Comparison of ENCODE assay signal across 2 cellular contexts in genomic region chr11:1853376-1854131, GRCh38.
TF ChIP-seq lines count a peak whose summit lies in the region.

No MANE protein-coding gene starts in this region.

TF ChIP-seq in liver, 16 proteins besides CTCF, POLR2A, EP300 and RAD21:
- no peak for TF ChIP-seq YY1 (IDR thresholded peaks at IDR 0.05)
- TF ChIP-seq RXRA (IDR thresholded peaks at IDR 0.05) = no peak
- TF ChIP-seq TAF1 (conservative IDR thresholded peaks at IDR 0.05) = no peak
- no peak for TF ChIP-seq REST (IDR thresholded peaks at IDR 0.05)
- TF ChIP-seq JUND (IDR thresholded peaks at IDR 0.05) = no peak
- TF ChIP-seq GABPA (IDR thresholded peaks at IDR 0.05 in 1 of 2, conservative IDR thresholded peaks at IDR 0.05 in 1 of 2) = no peak
- TF ChIP-seq MAX (IDR thresholded peaks at IDR 0.05) = no peak
- TF ChIP-seq SP1 (IDR thresholded peaks at IDR 0.05) = no peak
- no peak for TF ChIP-seq EGR1 (IDR thresholded peaks at IDR 0.05; ENCODE audit: low read depth in 2 of 2)
- TF ChIP-seq HNF4G (IDR thresholded peaks at IDR 0.05) = no peak
- no peak for TF ChIP-seq FOXA1 (IDR thresholded peaks at IDR 0.05)
- no peak for TF ChIP-seq FOXA2 (IDR thresholded peaks at IDR 0.05)
- TF ChIP-seq NR2F2 (IDR thresholded peaks at IDR 0.05) = no peak
- TF ChIP-seq ZBTB33 (IDR thresholded peaks at IDR 0.05) = no peak
- TF ChIP-seq HNF4A (conservative IDR thresholded peaks at IDR 0.05) = no peak
- no peak for TF ChIP-seq ATF3 (IDR thresholded peaks at IDR 0.05)

TF ChIP-seq in HepG2, 621 proteins besides CTCF, POLR2A, EP300 and RAD21:
- TF ChIP-seq SPEN (CRISPR knock-in tag; IDR thresholded peaks at IDR 0.05; ENCODE audit: low read depth) (no peak), RARA (CRISPR knock-in tag; IDR thresholded peaks at IDR 0.05) (no peak), NCOA1 (CRISPR knock-in tag; IDR thresholded peaks at IDR 0.05) (no peak), ZNF121 (CRISPR knock-in tag; IDR thresholded peaks at IDR 0.05) (no peak), TBP (CRISPR knock-in tag; IDR thresholded peaks at IDR 0.05) (no peak), ZSCAN21 (CRISPR knock-in tag; IDR thresholded peaks at IDR 0.05; ENCODE audit: borderline replicate concordance) (no peak), CHD4 (IDR thresholded peaks at IDR 0.05; ENCODE audit: borderline replicate concordance, low read length) (no peak), ZFP36L1 (CRISPR knock-in tag; IDR thresholded peaks at IDR 0.05) (no peak), MYC (CRISPR knock-in tag; IDR thresholded peaks at IDR 0.05; ENCODE audit: borderline replicate concordance) (no peak), SKIL (CRISPR knock-in tag; IDR thresholded peaks at IDR 0.05; ENCODE audit: borderline replicate concordance) (no peak), HMGXB4 (CRISPR knock-in tag; IDR thresholded peaks at IDR 0.05; ENCODE audit: borderline replicate concordance in 1 of 2, low read depth in 1 of 2) (no peak), GATA4 (IDR thresholded peaks at IDR 0.05; ENCODE audit: borderline replicate concordance, low read depth) (no peak), GMEB2 (CRISPR knock-in tag; IDR thresholded peaks at IDR 0.05; ENCODE audit: low read depth) (no peak), SMYD3 (CRISPR knock-in tag; IDR thresholded peaks at IDR 0.05) (no peak), TRIM24 (CRISPR knock-in tag; IDR thresholded peaks at IDR 0.05) (no peak), GLI4 (CRISPR knock-in tag; IDR thresholded peaks at IDR 0.05; ENCODE audit: borderline replicate concordance) (no peak), ZBTB26 (CRISPR knock-in tag; IDR thresholded peaks at IDR 0.05; ENCODE audit: borderline replicate concordance) (no peak), ZNF337 (CRISPR knock-in tag; IDR thresholded peaks at IDR 0.05; ENCODE audit: borderline replicate concordance, low read depth) (no peak)
